Comparison of ENCODE assay signal across 9 cellular contexts in genomic region chr1:46477153-46477929, GRCh38. TPM values are rescaled to one million over a fixed set of nuclear protein-coding genes. Genes with fewer than 3 reads are reported as not detected.
DNase-seq lines count a peak whose midpoint lies in the region; FAIRE-seq and TF ChIP-seq lines count a peak whose summit lies in the region.
"Had no signal": no experiment of that assay in that cellular context is flagged by ENCODE, and none has a peak within 500 bp of the region (broad histone marks: within the 10 kb centered on the region; RNA-seq: fewer than 3 reads in every experiment).

No MANE protein-coding gene starts in this region.

- no peak overlapping the region for H4K12ac ChIP-seq in trophoblast cell (ENCODE audit: low read depth, low read length)

- no peak overlapping the region for H3K9ac ChIP-seq in Karpas-422 (ENCODE audit: low read length)
- H3K9ac ChIP-seq in trophoblast cell (ENCODE audit: low read length), result no peak overlapping the region

- peak; percentile 88 to 92 (median 90) for TF ChIP-seq CTCF in transverse colon (IDR thresholded peaks at IDR 0.05)

- H3K4me3 ChIP-seq in Karpas-422 (ENCODE audit: low read length) (no peak overlapping the region), SJCRH30 (no peak overlapping the region), trophoblast cell (ENCODE audit: low read depth, low read length) (no peak overlapping the region), transverse colon (no peak overlapping the region)
- H3K4me3 ChIP-seq: skin epidermis had no signal

- H3K4ac ChIP-seq in trophoblast cell (ENCODE audit: low read depth, low read length), result no peak overlapping the region

- H3K4me1 ChIP-seq in Karpas-422 (ENCODE audit: low read length) (no peaks in the 10 kb centered on the region), SJCRH30 (no peaks in the 10 kb centered on the region), trophoblast cell (ENCODE audit: control insufficient read depth in 1 of 2, insufficient read depth in 2 of 2, low read length in 2 of 2) (no peaks in the 10 kb centered on the region), transverse colon (no peaks in the 10 kb centered on the region)

- H3K14ac ChIP-seq in trophoblast cell (ENCODE audit: low read length), result no peak overlapping the region

- H3K27me3 ChIP-seq in Karpas-422 (ENCODE audit: low read length) (no peaks in the 10 kb centered on the region), SJCRH30 (peaks cover 38% of the 10 kb centered on the region), trophoblast cell (ENCODE audit: insufficient read depth, low read length) (no peaks in the 10 kb centered on the region), transverse colon (peaks cover 44% of the 10 kb centered on the region)

- H2BK120ac ChIP-seq in trophoblast cell (ENCODE audit: insufficient read depth, low read length, poor library complexity), result no peak overlapping the region

- H3K4me2 ChIP-seq in Karpas-422 (ENCODE audit: low read depth, low read length, poor library complexity, severe bottlenecking) (no peak overlapping the region), trophoblast cell (ENCODE audit: low read length) (no peak overlapping the region)

- H3K18ac ChIP-seq in trophoblast cell (ENCODE audit: low read length), result no peak overlapping the region

- intact Hi-C loops in transverse colon (cut with DNase I; ENCODE audit: low total_unique reads), result no loop called here

- TF ChIP-seq POLR2A in transverse colon (IDR thresholded peaks at IDR 0.05), result no peak

- H4K91ac ChIP-seq in trophoblast cell (ENCODE audit: low read depth, low read length), result no peak overlapping the region

- no peak overlapping the region for H2BK5ac ChIP-seq in trophoblast cell (ENCODE audit: low read depth, low read length, poor library complexity)

- H4K8ac ChIP-seq in trophoblast cell (ENCODE audit: low read depth, low read length), result no peak overlapping the region

- H3K79me2 ChIP-seq in Karpas-422 (ENCODE audit: low read length) (no peaks in the 10 kb centered on the region), trophoblast cell (ENCODE audit: control insufficient read depth, insufficient read depth, low read length, poor library complexity) (no peaks in the 10 kb centered on the region)

- H2AFZ ChIP-seq in Karpas-422 (ENCODE audit: low read length), result no peak overlapping the region
- no peak overlapping the region for H2AFZ ChIP-seq in trophoblast cell (ENCODE audit: insufficient read depth, low read length, poor library complexity)

- no peak overlapping the region for H2AK5ac ChIP-seq in trophoblast cell (ENCODE audit: low read length)

- no CpG with 5 or more reads among the region's 11 CpGs for WGBS in trophoblast cell (ENCODE audit: extremely low coverage, insufficient coverage, insufficient read length)
- 34 to 40% methylated on average over 5 to 11 of the region's 11 CpGs for WGBS in transverse colon (ENCODE audit: low coverage in 1 of 2), 2 donors

- in situ Hi-C loops in transverse colon (cut with MboI; ENCODE audit: low pct_ligation_motif_present in 1 of 4, low pct_unique_long_range_greater_than_20kb in 1 of 4, low sequenced_read_pairs in 3 of 4), result loop anchor here in 3 of 4 donors (5.0 to 10.0 kb wide), 2 partner anchors 47 to 50 kb away; no protein-coding TSS in a partner anchor

- H4K20me1 ChIP-seq in Karpas-422 (ENCODE audit: insufficient read depth, low read depth, low read length), result peaks cover 2% of the 10 kb centered on the region; the same call in 1 of the 2 replicates

- no peak overlapping the region for H2BK12ac ChIP-seq in trophoblast cell (ENCODE audit: low read length)

- H3K23ac ChIP-seq in trophoblast cell (ENCODE audit: low read length), result no peak overlapping the region

- no peak overlapping the region for H3K27ac ChIP-seq in Karpas-422 (ENCODE audit: low read length)
- H3K27ac ChIP-seq in SJCRH30, result no peak overlapping the region
- no peak overlapping the region for H3K27ac ChIP-seq in trophoblast cell (ENCODE audit: low read depth, low read length)
- H3K27ac ChIP-seq in transverse colon, result no peak overlapping the region
- H3K27ac ChIP-seq: skin epidermis had no signal

- no peak for FAIRE-seq in frontal cortex (lab: Jason Lieb, UNC)

- TF ChIP-seq EP300 in transverse colon (IDR thresholded peaks at IDR 0.05; ENCODE audit: low read depth), result no peak

- no peaks in the 10 kb centered on the region for H3K9me3 ChIP-seq in Karpas-422 (ENCODE audit: low read length)
- H3K9me3 ChIP-seq in SJCRH30 (replicated peaks), result no peaks in the 10 kb centered on the region
- H3K9me3 ChIP-seq in trophoblast cell (ENCODE audit: insufficient read depth, low read depth, low read length), result peaks cover 2% of the 10 kb centered on the region
- H3K9me3 ChIP-seq in transverse colon, result no peaks in the 10 kb centered on the region

- DNase-seq in SIG-M5 treated with dmso at 0.1 percent for 504 hours (lab: John Stamatoyannopoulos, UW; ENCODE audit: unreplicated experiment) (peak; percentile 75), SIG-M5 (lab: John Stamatoyannopoulos, UW) (no peak), Karpas-422 (peak; percentile 90), SJCRH30 (peak; percentile 69 to 86), activated gamma-delta T cell (lab: John Stamatoyannopoulos, UW) (peak; percentile 30), frontal cortex (ENCODE audit: low spot score in 2 of 2) (peak; percentile 74 to 85), trophoblast cell (peak; percentile 52 to 79), transverse colon (peak; percentile 78)

- H3K36me3 ChIP-seq in Karpas-422 (ENCODE audit: insufficient read depth, low read length) (no peaks in the 10 kb centered on the region), SJCRH30 (no peaks in the 10 kb centered on the region), trophoblast cell (ENCODE audit: control insufficient read depth in 1 of 2, insufficient read depth in 2 of 2, low read length in 2 of 2) (no peaks in the 10 kb centered on the region), transverse colon (no peaks in the 10 kb centered on the region)

- no peaks in the 10 kb centered on the region for H3K79me1 ChIP-seq in trophoblast cell (ENCODE audit: low read length)

- H3K9me2 ChIP-seq in Karpas-422 (replicated peaks; ENCODE audit: insufficient read depth, low read length), result no peaks in the 10 kb centered on the region

RNA-seq across cellular contexts. Expression of gene DMBX1, which starts 12.3 kb away (rescaled TPM):
- not detected in 2 replicates for total RNA-seq in Karpas-422 (2014; rRNA removed; shearing (Covaris generic); ENCODE audit: low replicate concordance)
- not detected in 2 replicates for total RNA-seq in SJCRH30 (2014; rRNA removed; shearing (Covaris generic))
- total RNA-seq in frontal cortex (not detected), transverse colon (not detected)
- not detected in 2 replicates for polyA plus RNA-seq in trophoblast cell (2013)
